ENCODE assay signal across 11 cellular contexts in genomic region chr5:177479774-177480173, GRCh38. TPM values are rescaled to one million over a fixed set of nuclear protein-coding genes. Genes with fewer than 3 reads are reported as not detected.
A peak's percentile ranks its signal among the peaks of the same experiment; 100 is the strongest.
DNase-seq lines count a peak whose midpoint lies in the region; ATAC-seq and TF ChIP-seq lines count a peak whose summit lies in the region.
"Had no signal": no experiment of that assay in that cellular context is flagged by ENCODE, and none has a peak within 500 bp of the region (broad histone marks: within the 10 kb centered on the region; RNA-seq: fewer than 3 reads in every experiment).

No MANE protein-coding gene starts in this region.

- H3K27ac ChIP-seq in mammary epithelial cell (ENCODE audit: insufficient read depth, low read depth, low read length) (no peak overlapping the region), brain microvascular endothelial cell (no peak overlapping the region), muscle layer of colon (ENCODE audit: low read depth, low read length) (peak overlapping the region; percentile 76), vagina (peak overlapping the region; percentile 53)

- H3K27ac Mint-ChIP-seq in MCF 10A (ENCODE audit: low read depth, unreplicated experiment) = peak overlapping the region; percentile 87

- H3K9ac ChIP-seq in mammary epithelial cell (ENCODE audit: insufficient read depth, low read length) (no peak overlapping the region), muscle layer of colon (ENCODE audit: low read length) (no peak overlapping the region)

- no peaks in the 10 kb centered on the region for H3K9me3 Mint-ChIP-seq in MCF 10A (ENCODE audit: unreplicated experiment)

- POLR2A ChIA-PET in MCF 10A (lab: Yijun Ruan, JAX) = interaction anchor here (0.6 to 2.7 kb wide), 2 partner anchors 15 to 21 kb away, joined by 3 to 5 read pairs; no protein-coding TSS in a partner anchor

- BruUV-seq in MCF 10A (replicated peaks; lab: Mats Ljungman, UMichigan) (no TSS peak), mammary epithelial cell (replicated peaks; lab: Mats Ljungman, UMichigan) (no TSS peak)

- no peaks in the 10 kb centered on the region for H3K27me3 ChIP-seq in mammary epithelial cell (ENCODE audit: insufficient read depth, low read length)
- H3K27me3 ChIP-seq in brain microvascular endothelial cell (replicated peaks) = no peaks in the 10 kb centered on the region
- no peaks in the 10 kb centered on the region for H3K27me3 ChIP-seq in muscle layer of colon (ENCODE audit: control insufficient read depth in 1 of 2, insufficient read depth in 2 of 2, low read length in 2 of 2)
- H3K27me3 ChIP-seq in vagina = no peaks in the 10 kb centered on the region

- in situ Hi-C loops in mammary epithelial cell (cut with MboI; ENCODE audit: low sequenced_read_pairs in 2 of 2) = no loop called here
- in situ Hi-C loops in brain microvascular endothelial cell (cut with HindIII; ENCODE audit: low pct_ligation_motif_present, low sequenced_read_pairs) = no loop called here

- no peaks in the 10 kb centered on the region for H4K20me1 ChIP-seq in mammary epithelial cell (ENCODE audit: insufficient read depth, low read length)

- H3K27me3 Mint-ChIP-seq in MCF 10A (ENCODE audit: insufficient read depth, unreplicated experiment) = no peaks in the 10 kb centered on the region

- H3K4me3 ChIP-seq in mammary epithelial cell (replicated peaks in 1 of 3; ENCODE audit: insufficient read depth in 1 of 3, low read depth in 2 of 3, low read length in 3 of 3) (no peak overlapping the region), brain microvascular endothelial cell (ENCODE audit: low read depth, low read length) (no peak overlapping the region), muscle layer of colon (ENCODE audit: low read depth in 1 of 2, low read length in 2 of 2) (no peak overlapping the region), vagina (no peak overlapping the region)
- H3K4me3 ChIP-seq: lung had no signal

- H3K4me1 ChIP-seq in mammary epithelial cell (ENCODE audit: insufficient read depth, low read length) (peaks cover 9% of the 10 kb centered on the region), muscle layer of colon (ENCODE audit: insufficient read depth, low read length) (peaks cover 88% of the 10 kb centered on the region), vagina (peaks cover 58% of the 10 kb centered on the region)

- intact Hi-C loops in MCF 10A (cut with micrococcal nuclease) = loop anchor here (2.0 kb wide), 1 partner anchor 17 kb away; the partner anchor contains the start of gene PDLIM7
- intact Hi-C loops in mammary epithelial cell (cut with micrococcal nuclease) = no loop called here
- intact Hi-C loops in vagina (cut with DNase I) = no loop called here

- H3K9me3 ChIP-seq in mammary epithelial cell (replicated peaks; ENCODE audit: insufficient read depth, low read length) = no peaks in the 10 kb centered on the region
- H3K9me3 ChIP-seq in muscle layer of colon (ENCODE audit: low read length) = no peaks in the 10 kb centered on the region
- H3K9me3 ChIP-seq in vagina = no peaks in the 10 kb centered on the region

- H3K36me3 ChIP-seq in mammary epithelial cell (ENCODE audit: insufficient read depth, low read length) = peaks cover 11% of the 10 kb centered on the region
- H3K36me3 ChIP-seq in brain microvascular endothelial cell (replicated peaks) = peaks cover 42% of the 10 kb centered on the region
- peaks cover 26% of the 10 kb centered on the region for H3K36me3 ChIP-seq in muscle layer of colon (ENCODE audit: insufficient read depth, low read length)
- peaks cover 0 to under 1% of the 10 kb centered on the region in 2 donors for H3K36me3 ChIP-seq in vagina

- CTCF ChIA-PET in MCF 10A (lab: Yijun Ruan, JAX) (interaction anchor here (0.8 to 3.9 kb wide), 5 partner anchors 13 to 77 kb away, joined by 3 to 23 read pairs (median 5); no protein-coding TSS in a partner anchor), mammary epithelial cell (lab: Charles Lee; ENCODE audit: low non-redundant PET) (interaction anchor here (0.6 kb wide), 1 partner anchor 75 kb away, joined by 8 read pairs; no protein-coding TSS in a partner anchor)

- DNase-seq in MCF 10A (ENCODE audit: unreplicated experiment) (no peak), mammary epithelial cell (no peak), brain microvascular endothelial cell (peak; percentile 24), vagina (ENCODE audit: extremely low spot score in 2 of 2) (no peak), AG20443 (ENCODE audit: low spot score) (no peak)
- no peak for DNase-seq in activated CD4-positive, CD25-positive, alpha-beta regulatory T cell (lab: John Stamatoyannopoulos, UW)
- DNase-seq: DMS53, NCI-H146 had no signal

- no peak for ATAC-seq in GM21447 (IDR thresholded peaks at IDR 0.05; ENCODE audit: unreplicated experiment)

- peaks cover 16% of the 10 kb centered on the region for H3K36me3 Mint-ChIP-seq in MCF 10A (ENCODE audit: insufficient read depth, unreplicated experiment)

- H3K79me2 ChIP-seq in mammary epithelial cell (ENCODE audit: insufficient read depth, low read length) = no peaks in the 10 kb centered on the region

- no peak overlapping the region for H3K4me3 Mint-ChIP-seq in MCF 10A (ENCODE audit: unreplicated experiment)

- no peak for TF ChIP-seq CTCF in MCF 10A (IDR thresholded peaks at IDR 0.05; ENCODE audit: unreplicated experiment)
- TF ChIP-seq CTCF in mammary epithelial cell (conservative IDR thresholded peaks at IDR 0.05 in 1 of 2, IDR thresholded peaks at IDR 0.05 in 1 of 2; ENCODE audit: extremely low read depth in 1 of 2, insufficient read depth in 1 of 2, low read depth in 1 of 2, low read length in 2 of 2) = no peak
- no peak for TF ChIP-seq CTCF in brain microvascular endothelial cell (IDR thresholded peaks at IDR 0.05; ENCODE audit: low read depth, low read length, missing control alignments)
- no peak for TF ChIP-seq CTCF in vagina (IDR thresholded peaks at IDR 0.05)

- dilution Hi-C loops in mammary epithelial cell (cut with HindIII; ENCODE audit: low sequenced_read_pairs) = loop anchor here (10.0 kb wide), 2 partner anchors 115 kb away; partner anchors contain the start of gene TMED9

- no peak for TF ChIP-seq POLR2A in vagina (IDR thresholded peaks at IDR 0.05)

- WGBS in mammary epithelial cell (ENCODE audit: low coverage, missing lambda C conversion rate) = 48% methylated on average over 12 of the region's 14 CpGs

- H3K4me1 Mint-ChIP-seq in MCF 10A (ENCODE audit: insufficient read depth, unreplicated experiment) = peaks cover 50% of the 10 kb centered on the region

- no peak overlapping the region for H2AFZ ChIP-seq in mammary epithelial cell (ENCODE audit: low read depth, low read length)

- no peak overlapping the region for H3K4me2 ChIP-seq in mammary epithelial cell (ENCODE audit: insufficient read depth, low read depth, low read length)

RNA-seq across cellular contexts. Expression of gene DBN1, which starts 6.3 kb away (rescaled TPM):
- total RNA-seq in MCF 10A (2022) (149 and 165 TPM in 2 replicates), mammary epithelial cell (100 to 1,000 TPM in 1 of 2 donors, 10 to 100 TPM in 1; 80.3 to 107 TPM), vagina (69.0 TPM)
- polyA plus RNA-seq in mammary epithelial cell = 35.0 TPM
- 42.0 TPM for polyA minus RNA-seq in mammary epithelial cell

RNA-seq across cellular contexts. Expression of gene PDLIM7, which starts 17.6 kb away (rescaled TPM):
- 164 and 257 TPM in 2 replicates for total RNA-seq in MCF 10A (2022)
- 100 to 1,000 TPM; 235 to 259 TPM for total RNA-seq in mammary epithelial cell
- 103 TPM for polyA plus RNA-seq in mammary epithelial cell
- polyA minus RNA-seq in mammary epithelial cell = 95.3 TPM
- 118 TPM for total RNA-seq in vagina

RNA-seq across cellular contexts. Expression of gene DOK3, which starts 29.9 kb away (rescaled TPM):
- total RNA-seq in MCF 10A (2022) (5.4 and 6.0 TPM in 2 replicates), mammary epithelial cell (1 to 10 TPM; 4.3 to 4.7 TPM), vagina (12.0 TPM)
- 1.7 TPM for polyA plus RNA-seq in mammary epithelial cell
- 2.4 TPM for polyA minus RNA-seq in mammary epithelial cell

RNA-seq across cellular contexts. Expression of gene PRR7, which starts 33.2 kb away (rescaled TPM):
- total RNA-seq in MCF 10A (2022) (15.0 and 23.2 TPM in 2 replicates), mammary epithelial cell (10 to 100 TPM; 13.9 to 23.3 TPM), vagina (1.2 TPM)
- 14.2 TPM for polyA plus RNA-seq in mammary epithelial cell
- 1.2 TPM for polyA minus RNA-seq in mammary epithelial cell

RNA-seq across cellular contexts. Expression of gene DDX41, which starts 37.0 kb away (rescaled TPM):
- total RNA-seq in MCF 10A (2022) = 125 and 135 TPM in 2 replicates
- total RNA-seq in mammary epithelial cell = 10 to 100 TPM; 60.7 to 80.6 TPM
- polyA plus RNA-seq in mammary epithelial cell = 115 TPM
- 79.3 TPM for polyA minus RNA-seq in mammary epithelial cell
- total RNA-seq in vagina = 125 TPM

Comparison
In these comparisons a context has a peak if more than half of its experiments do, and no peak if none do; other contexts are left out.
1. H3K27ac ChIP-seq: peak in muscle layer of colon (single experiment) and vagina (single experiment); none in mammary epithelial cell (single experiment) and brain microvascular endothelial cell (single experiment).